Comparison of ENCODE assay signal across 19 cellular contexts in the genomic region with DNA sequence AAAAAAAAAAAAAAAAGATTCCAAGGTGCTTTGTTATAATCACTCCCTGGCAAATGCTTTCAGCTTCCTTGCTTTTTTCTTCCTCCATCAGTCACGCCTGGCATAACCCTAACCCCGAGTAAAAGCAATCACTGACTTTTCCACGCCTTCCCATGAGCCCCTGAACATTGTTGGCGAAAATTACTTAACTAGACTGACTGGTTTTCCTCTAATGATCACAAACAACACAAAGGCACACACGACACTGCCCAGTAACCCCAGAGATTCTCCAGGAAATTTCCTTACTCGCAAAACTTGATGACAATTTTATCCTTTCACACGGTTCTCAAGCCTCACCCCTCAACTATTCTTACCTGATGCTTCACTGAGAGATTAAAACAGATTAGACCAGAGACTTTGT. TPM values are rescaled to one million over a fixed set of nuclear protein-coding genes. Genes with fewer than 3 reads are reported as not detected.
A peak's percentile ranks its signal among the peaks of the same experiment; 100 is the strongest.
DNase-seq lines count a peak whose midpoint lies in the region; TF ChIP-seq lines count a peak whose summit lies in the region.
"Had no signal": no experiment of that assay in that cellular context is flagged by ENCODE, and none has a peak within 500 bp of the region (broad histone marks: within the 10 kb centered on the region; RNA-seq: fewer than 3 reads in every experiment).

No MANE protein-coding gene starts in this region.

- H3K27ac Mint-ChIP-seq in type B pancreatic cell: peak overlapping the region; percentile 70
- H3K27ac Mint-ChIP-seq: CD8-positive, alpha-beta T cell had no signal

- no peak for TF ChIP-seq CTCF in type B pancreatic cell (conservative IDR thresholded peaks at IDR 0.05)

- H3K36me3 ChIP-seq in esophagus (ENCODE audit: control insufficient read depth in 2 of 2, insufficient read depth in 2 of 2, low read length in 1 of 2): no peaks in the 10 kb centered on the region
- H3K36me3 ChIP-seq: BLaER1 treated with 17β-estradiol and CSF1 and Interleukin-3, amounts not matched to agents 10 nM and 100 nM had no signal

- WGBS in esophagus, 2 donors: 44 to 47% methylated on average over 7 of the region's 7 CpGs

- peaks cover 3% of the 10 kb centered on the region for H3K27me3 Mint-ChIP-seq in type B pancreatic cell

- H3K4me3 Mint-ChIP-seq in type B pancreatic cell: peak overlapping the region; percentile 50
- H3K4me3 Mint-ChIP-seq: CD8-positive, alpha-beta T cell had no signal

- peaks cover 0 to 3% of the 10 kb centered on the region in 2 donors for H3K4me1 ChIP-seq in esophagus (ENCODE audit: control insufficient read depth in 2 of 2, insufficient read depth in 2 of 2, low read length in 1 of 2)
- H3K4me1 ChIP-seq: BLaER1 treated with 17β-estradiol and CSF1 and Interleukin-3, amounts not matched to agents 10 nM and 100 nM had no signal

- no peaks in the 10 kb centered on the region for H3K27me3 ChIP-seq in esophagus (ENCODE audit: control insufficient read depth in 1 of 2, insufficient read depth in 2 of 2, low read length in 2 of 2)
- H3K27me3 ChIP-seq: BLaER1 treated with 17β-estradiol and CSF1 and Interleukin-3, amounts not matched to agents 10 nM and 100 nM had no signal

- no peak overlapping the region for H3K4me3 ChIP-seq in esophagus (ENCODE audit: low read depth in 1 of 2, low read length in 2 of 2)
- H3K4me3 ChIP-seq: BLaER1 treated with 17β-estradiol and CSF1 and Interleukin-3, amounts not matched to agents 10 nM and 100 nM had no signal

- DNase-seq in NCI-H748 (lab: John Stamatoyannopoulos, UW; ENCODE audit: unreplicated experiment) (peak; percentile 64), mucosa of gallbladder (ENCODE audit: low spot score) (peak; percentile 29), type B pancreatic cell (ENCODE audit: extremely low spot score, unreplicated experiment) (no peak), NCI-H510A (lab: John Stamatoyannopoulos, UW) (no peak), NCI-H510A treated with DMSO at 0.1 percent for 48 hours (lab: John Stamatoyannopoulos, UW) (no peak), HPDE6-E6E7 (ENCODE audit: extremely low spot score) (no peak)
- DNase-seq: Calu3; CD8-positive, alpha-beta T cell; DMS53; EL; MV-4-11; NCI-H1417 treated with DMSO at 0.1 percent for 48 hours; NCI-H187 treated with DMSO at 0.1 percent for 48 hours; NCI-H2171; NK-92 treated with Interleukin-12 subunit alpha and Interleukin-12 subunit beta, amount 100 ng/mL, for 24 hours; Right ventricle myocardium superior had no signal

- no peaks in the 10 kb centered on the region for H3K9me3 Mint-ChIP-seq in type B pancreatic cell
- H3K9me3 Mint-ChIP-seq: CD8-positive, alpha-beta T cell had no signal

- H3K9me3 ChIP-seq in esophagus (ENCODE audit: control insufficient read depth in 2 of 2, insufficient read depth in 1 of 2, low read depth in 1 of 2, low read length in 1 of 2): no peaks in the 10 kb centered on the region
- H3K9me3 ChIP-seq: BLaER1 treated with 17β-estradiol and CSF1 and Interleukin-3, amounts not matched to agents 10 nM and 100 nM had no signal

- H3K4me1 Mint-ChIP-seq in type B pancreatic cell (ENCODE audit: unreplicated experiment): peaks cover 8% of the 10 kb centered on the region

- peak overlapping the region; percentile 78 to 79 for H3K27ac ChIP-seq in esophagus (ENCODE audit: low read depth in 2 of 2, low read length in 1 of 2)
- H3K27ac ChIP-seq: BLaER1 treated with 17β-estradiol and CSF1 and Interleukin-3, amounts not matched to agents 10 nM and 100 nM; KMS-11 had no signal

- no peaks in the 10 kb centered on the region for H3K36me3 Mint-ChIP-seq in type B pancreatic cell
- H3K36me3 Mint-ChIP-seq: CD8-positive, alpha-beta T cell had no signal

RNA-seq across cellular contexts. Expression of gene PTGR1, which starts 11.4 kb away (rescaled TPM):
- polyA plus RNA-seq in esophagus: 10 to 100 TPM; 28.2 to 93.3 TPM
- total RNA-seq in mucosa of gallbladder (276 TPM), type B pancreatic cell (ENCODE audit: low replicate concordance) (67.3 and 75.4 TPM in 2 replicates)
- total RNA-seq: CD8-positive, alpha-beta T cell had no signal

RNA-seq across cellular contexts. Expression of gene DNAJC25, which starts 20.3 kb away (rescaled TPM):
- polyA plus RNA-seq in esophagus: 1 to 10 TPM; 3.3 to 3.7 TPM
- total RNA-seq in mucosa of gallbladder (6.5 TPM), type B pancreatic cell (ENCODE audit: low replicate concordance) (9.6 and 13.9 TPM in 2 replicates)

RNA-seq across cellular contexts. Expression of gene GNG10, which starts 50.6 kb away (rescaled TPM):
- 10 to 100 TPM; 12.4 to 13.9 TPM for polyA plus RNA-seq in esophagus
- total RNA-seq in mucosa of gallbladder (26.0 TPM), type B pancreatic cell (ENCODE audit: low replicate concordance) (32.6 and 62.2 TPM in 2 replicates)

Comparison
In these comparisons a context has a peak if more than half of its experiments do, and no peak if none do; other contexts are left out.
1. DNase-seq: peak in NCI-H748 (single experiment) and mucosa of gallbladder (single experiment); none in type B pancreatic cell (single experiment), NCI-H510A (single experiment), NCI-H510A treated with DMSO at 0.1 percent for 48 hours (single experiment) and HPDE6-E6E7 (single experiment).